In genomic region chr19:48835734-48836088, GRCh38 we compare ENCODE assay signal across 1 cellular context.
A peak's percentile ranks its signal among the peaks of the same experiment; 100 is the strongest.
TF ChIP-seq lines count a peak whose summit lies in the region.

No MANE protein-coding gene starts in this region.

TF ChIP-seq in K562, 482 proteins besides CTCF, POLR2A, EP300 and RAD21 (continues in another document):
- TF ChIP-seq PBX2 (CRISPR knock-in tag; IDR thresholded peaks at IDR 0.05; ENCODE audit: low read depth) (no peak), PBX2 (tag; conservative IDR thresholded peaks at IDR 0.05; ENCODE audit: low read depth) (0 out of 2 replicates have a peak, but pooled peaks have one; percentile 28), SRF (CRISPR knock-in tag; IDR thresholded peaks at IDR 0.05) (peak in 1 of 2 experiments; percentile 31; a peak in 1 of 4 replicates), JUN (IDR thresholded peaks at IDR 0.05; ENCODE audit: borderline replicate concordance, low read depth, low read length) (peak; percentile 37; the same call in 1 of the 2 replicates), JUN (CRISPR knock-in tag; IDR thresholded peaks at IDR 0.05; ENCODE audit: borderline replicate concordance) (no peak), FOSL1 (tag; conservative IDR thresholded peaks at IDR 0.05) (peak; percentile 40; the same call in 1 of the 2 replicates), GABPB1 (CRISPR knock-in tag; IDR thresholded peaks at IDR 0.05) (no peak), SOX6 (IDR thresholded peaks at IDR 0.05) (peak; percentile 36; the same call in 1 of the 2 replicates), HNRNPLL (IDR thresholded peaks at IDR 0.05; ENCODE audit: low read depth, low read length, poor library complexity, severe bottlenecking) (peak; percentile 41), MYNN (IDR thresholded peaks at IDR 0.05) (no peak), MYNN (CRISPR knock-in tag; IDR thresholded peaks at IDR 0.05) (no peak), ZBTB17 (CRISPR knock-in tag; IDR thresholded peaks at IDR 0.05) (no peak), HMBOX1 (IDR thresholded peaks at IDR 0.05) (peak; percentile 76), CREB1 (IDR thresholded peaks at IDR 0.05) (no peak), CREB1 (CRISPR knock-in tag; IDR thresholded peaks at IDR 0.05) (no peak), ZFPM2 (CRISPR knock-in tag; IDR thresholded peaks at IDR 0.05) (no peak), MTA1 (IDR thresholded peaks at IDR 0.05; ENCODE audit: borderline replicate concordance) (peak; percentile 25; the same call in 1 of the 2 replicates), KLF6 (CRISPR knock-in tag; IDR thresholded peaks at IDR 0.05; ENCODE audit: borderline replicate concordance) (peak; percentile 23; the same call in 1 of the 2 replicates), ERF (CRISPR knock-in tag; IDR thresholded peaks at IDR 0.05) (no peak), E2F6 (IDR thresholded peaks at IDR 0.05; ENCODE audit: borderline replicate concordance in 1 of 2, extremely low read depth in 1 of 2, insufficient read depth in 1 of 2, insufficient read length in 1 of 2, low read depth in 1 of 2, low read length in 1 of 2, poor library complexity in 1 of 2, severe bottlenecking in 1 of 2) (peak in 1 of 2 experiments; percentile 30), ZZZ3 (IDR thresholded peaks at IDR 0.05) (no peak), ZKSCAN1 (IDR thresholded peaks at IDR 0.05; ENCODE audit: low read depth, low read length) (0 out of 2 replicates have a peak, but pooled peaks have one; percentile 25), HCFC1 (IDR thresholded peaks at IDR 0.05; ENCODE audit: low read depth, low read length) (0 out of 2 replicates have a peak, but pooled peaks have one; percentile 43), NBN (IDR thresholded peaks at IDR 0.05; ENCODE audit: low read depth) (0 out of 2 replicates have a peak, but pooled peaks have one; percentile 40), EP400 (IDR thresholded peaks at IDR 0.05) (peak; percentile 59), ZNF589 (CRISPR knock-in tag; IDR thresholded peaks at IDR 0.05; ENCODE audit: low read depth) (peak; percentile 47; the same call in 1 of the 2 replicates), ZBTB7A (IDR thresholded peaks at IDR 0.05; ENCODE audit: borderline replicate concordance, control insufficient read depth, low read depth, low read length) (peak; percentile 84), EHMT2 (IDR thresholded peaks at IDR 0.05) (no peak), MAX (CRISPR knock-in tag; IDR thresholded peaks at IDR 0.05) (peak; percentile 64), TEAD1 (CRISPR knock-in tag; IDR thresholded peaks at IDR 0.05) (peak; percentile 17 to 28; a peak in 1 of 4 replicates), ZNF263 (CRISPR knock-in tag; IDR thresholded peaks at IDR 0.05; ENCODE audit: borderline replicate concordance) (peak; percentile 86; the same call in 1 of the 2 replicates), NR2C2 (CRISPR knock-in tag; IDR thresholded peaks at IDR 0.05) (0 out of 2 replicates have a peak, but pooled peaks have one; percentile 48), NR2C2 (tag; IDR thresholded peaks at IDR 0.05) (peak; percentile 91), STAG1 (CRISPR knock-in tag; IDR thresholded peaks at IDR 0.05; ENCODE audit: borderline replicate concordance) (peak; percentile 74), SMC3 (conservative IDR thresholded peaks at IDR 0.05; ENCODE audit: insufficient read depth, low read depth, low read length) (peak; percentile 95), PTBP1 (IDR thresholded peaks at IDR 0.05; ENCODE audit: low read depth, low read length) (no peak), ZFP36 (IDR thresholded peaks at IDR 0.05; ENCODE audit: low read depth, low read length, partially characterized antibody) (peak; percentile 56), YY1 (IDR thresholded peaks at IDR 0.05; ENCODE audit: borderline replicate concordance in 1 of 3, control insufficient read depth in 1 of 3, extremely low read depth in 1 of 3, insufficient read depth in 3 of 3, insufficient read length in 1 of 3, insufficient replicate concordance in 2 of 3, low read depth in 1 of 3, low read length in 2 of 3) (peak in 1 of 3 experiments; percentile 46), ZBTB11 (CRISPR knock-in tag; IDR thresholded peaks at IDR 0.05) (peak in 1 of 3 experiments; percentile 27; a peak in 1 of 6 replicates), CREM (IDR thresholded peaks at IDR 0.05; ENCODE audit: low read depth) (peak; percentile 47), L3MBTL2 (IDR thresholded peaks at IDR 0.05) (peak; percentile 65; the same call in 1 of the 2 replicates), BHLHE40 (IDR thresholded peaks at IDR 0.05; ENCODE audit: low read length) (peak; percentile 86), SP1 (CRISPR knock-in tag; IDR thresholded peaks at IDR 0.05) (peak; percentile 51; the same call in 1 of the 2 replicates)
- TF ChIP-seq, protein P1, sequence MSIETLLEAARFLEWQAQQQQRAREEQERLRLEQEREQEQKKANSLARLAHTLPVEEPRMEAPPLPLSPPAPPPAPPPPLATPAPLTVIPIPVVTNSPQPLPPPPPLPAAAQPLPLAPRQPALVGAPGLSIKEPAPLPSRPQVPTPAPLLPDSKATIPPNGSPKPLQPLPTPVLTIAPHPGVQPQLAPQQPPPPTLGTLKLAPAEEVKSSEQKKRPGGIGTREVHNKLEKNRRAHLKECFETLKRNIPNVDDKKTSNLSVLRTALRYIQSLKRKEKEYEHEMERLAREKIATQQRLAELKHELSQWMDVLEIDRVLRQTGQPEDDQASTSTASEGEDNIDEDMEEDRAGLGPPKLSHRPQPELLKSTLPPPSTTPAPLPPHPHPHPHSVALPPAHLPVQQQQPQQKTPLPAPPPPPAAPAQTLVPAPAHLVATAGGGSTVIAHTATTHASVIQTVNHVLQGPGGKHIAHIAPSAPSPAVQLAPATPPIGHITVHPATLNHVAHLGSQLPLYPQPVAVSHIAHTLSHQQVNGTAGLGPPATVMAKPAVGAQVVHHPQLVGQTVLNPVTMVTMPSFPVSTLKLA (conservative IDR thresholded peaks at IDR 0.05), result peak in 1 of 2 experiments; percentile 47; a peak in 2 of 4 replicates
- TF ChIP-seq, protein P2, sequence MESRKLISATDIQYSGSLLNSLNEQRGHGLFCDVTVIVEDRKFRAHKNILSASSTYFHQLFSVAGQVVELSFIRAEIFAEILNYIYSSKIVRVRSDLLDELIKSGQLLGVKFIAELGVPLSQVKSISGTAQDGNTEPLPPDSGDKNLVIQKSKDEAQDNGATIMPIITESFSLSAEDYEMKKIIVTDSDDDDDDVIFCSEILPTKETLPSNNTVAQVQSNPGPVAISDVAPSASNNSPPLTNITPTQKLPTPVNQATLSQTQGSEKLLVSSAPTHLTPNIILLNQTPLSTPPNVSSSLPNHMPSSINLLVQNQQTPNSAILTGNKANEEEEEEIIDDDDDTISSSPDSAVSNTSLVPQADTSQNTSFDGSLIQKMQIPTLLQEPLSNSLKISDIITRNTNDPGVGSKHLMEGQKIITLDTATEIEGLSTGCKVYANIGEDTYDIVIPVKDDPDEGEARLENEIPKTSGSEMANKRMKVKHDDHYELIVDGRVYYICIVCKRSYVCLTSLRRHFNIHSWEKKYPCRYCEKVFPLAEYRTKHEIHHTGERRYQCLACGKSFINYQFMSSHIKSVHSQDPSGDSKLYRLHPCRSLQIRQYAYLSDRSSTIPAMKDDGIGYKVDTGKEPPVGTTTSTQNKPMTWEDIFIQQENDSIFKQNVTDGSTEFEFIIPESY (CRISPR knock-in tag; IDR thresholded peaks at IDR 0.05), result peak; percentile 70
- TF ChIP-seq, protein P3, sequence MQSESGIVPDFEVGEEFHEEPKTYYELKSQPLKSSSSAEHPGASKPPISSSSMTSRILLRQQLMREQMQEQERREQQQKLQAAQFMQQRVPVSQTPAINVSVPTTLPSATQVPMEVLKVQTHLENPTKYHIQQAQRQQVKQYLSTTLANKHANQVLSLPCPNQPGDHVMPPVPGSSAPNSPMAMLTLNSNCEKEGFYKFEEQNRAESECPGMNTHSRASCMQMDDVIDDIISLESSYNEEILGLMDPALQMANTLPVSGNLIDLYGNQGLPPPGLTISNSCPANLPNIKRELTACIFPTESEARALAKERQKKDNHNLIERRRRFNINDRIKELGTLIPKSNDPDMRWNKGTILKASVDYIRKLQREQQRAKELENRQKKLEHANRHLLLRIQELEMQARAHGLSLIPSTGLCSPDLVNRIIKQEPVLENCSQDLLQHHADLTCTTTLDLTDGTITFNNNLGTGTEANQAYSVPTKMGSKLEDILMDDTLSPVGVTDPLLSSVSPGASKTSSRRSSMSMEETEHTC (IDR thresholded peaks at IDR 0.05), result peak; percentile 100
- TF ChIP-seq, protein P4, sequence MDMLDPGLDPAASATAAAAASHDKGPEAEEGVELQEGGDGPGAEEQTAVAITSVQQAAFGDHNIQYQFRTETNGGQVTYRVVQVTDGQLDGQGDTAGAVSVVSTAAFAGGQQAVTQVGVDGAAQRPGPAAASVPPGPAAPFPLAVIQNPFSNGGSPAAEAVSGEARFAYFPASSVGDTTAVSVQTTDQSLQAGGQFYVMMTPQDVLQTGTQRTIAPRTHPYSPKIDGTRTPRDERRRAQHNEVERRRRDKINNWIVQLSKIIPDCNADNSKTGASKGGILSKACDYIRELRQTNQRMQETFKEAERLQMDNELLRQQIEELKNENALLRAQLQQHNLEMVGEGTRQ (CRISPR knock-in tag; IDR thresholded peaks at IDR 0.05), result peak; percentile 81
- TF ChIP-seq, protein P5, sequence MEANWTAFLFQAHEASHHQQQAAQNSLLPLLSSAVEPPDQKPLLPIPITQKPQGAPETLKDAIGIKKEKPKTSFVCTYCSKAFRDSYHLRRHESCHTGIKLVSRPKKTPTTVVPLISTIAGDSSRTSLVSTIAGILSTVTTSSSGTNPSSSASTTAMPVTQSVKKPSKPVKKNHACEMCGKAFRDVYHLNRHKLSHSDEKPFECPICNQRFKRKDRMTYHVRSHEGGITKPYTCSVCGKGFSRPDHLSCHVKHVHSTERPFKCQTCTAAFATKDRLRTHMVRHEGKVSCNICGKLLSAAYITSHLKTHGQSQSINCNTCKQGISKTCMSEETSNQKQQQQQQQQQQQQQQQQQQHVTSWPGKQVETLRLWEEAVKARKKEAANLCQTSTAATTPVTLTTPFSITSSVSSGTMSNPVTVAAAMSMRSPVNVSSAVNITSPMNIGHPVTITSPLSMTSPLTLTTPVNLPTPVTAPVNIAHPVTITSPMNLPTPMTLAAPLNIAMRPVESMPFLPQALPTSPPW (CRISPR knock-in tag; IDR thresholded peaks at IDR 0.05), result peak; percentile 49
- TF ChIP-seq, protein P6, sequence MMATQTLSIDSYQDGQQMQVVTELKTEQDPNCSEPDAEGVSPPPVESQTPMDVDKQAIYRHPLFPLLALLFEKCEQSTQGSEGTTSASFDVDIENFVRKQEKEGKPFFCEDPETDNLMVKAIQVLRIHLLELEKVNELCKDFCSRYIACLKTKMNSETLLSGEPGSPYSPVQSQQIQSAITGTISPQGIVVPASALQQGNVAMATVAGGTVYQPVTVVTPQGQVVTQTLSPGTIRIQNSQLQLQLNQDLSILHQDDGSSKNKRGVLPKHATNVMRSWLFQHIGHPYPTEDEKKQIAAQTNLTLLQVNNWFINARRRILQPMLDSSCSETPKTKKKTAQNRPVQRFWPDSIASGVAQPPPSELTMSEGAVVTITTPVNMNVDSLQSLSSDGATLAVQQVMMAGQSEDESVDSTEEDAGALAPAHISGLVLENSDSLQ (IDR thresholded peaks at IDR 0.05), result peak; percentile 76
